16 cellular contexts compared by ENCODE assay signal in genomic region chr1:64624859-64625258, GRCh38.
DNase-seq lines count a peak whose midpoint lies in the region; ATAC-seq, FAIRE-seq and TF ChIP-seq lines count a peak whose summit lies in the region.
"Had no signal": no experiment of that assay in that cellular context is flagged by ENCODE, and none has a peak within 500 bp of the region (broad histone marks: within the 10 kb centered on the region; RNA-seq: fewer than 3 reads in every experiment).

No MANE protein-coding gene starts in this region.

- H3K9me3 Mint-ChIP-seq in Caco-2 (ENCODE audit: unreplicated experiment): no peaks in the 10 kb centered on the region

- peaks cover 17% of the 10 kb centered on the region for H3K4me1 ChIP-seq in RWPE2 (ENCODE audit: insufficient read depth, poor library complexity, severe bottlenecking)
- peaks cover 3% of the 10 kb centered on the region for H3K4me1 ChIP-seq in endothelial cell of umbilical vein (ENCODE audit: control insufficient read depth, extremely low read depth, insufficient read depth, low read length)
- H3K4me1 ChIP-seq in smooth muscle cell (ENCODE audit: low read depth): no peaks in the 10 kb centered on the region
- no peaks in the 10 kb centered on the region for H3K4me1 ChIP-seq in Caco-2

- H3K36me3 Mint-ChIP-seq in Caco-2 (ENCODE audit: insufficient read depth, unreplicated experiment): peaks cover 5% of the 10 kb centered on the region

- no peak overlapping the region for H3K4me3 Mint-ChIP-seq in Caco-2 (ENCODE audit: unreplicated experiment)

- peak; percentile 43 for DNase-seq in NCI-H2029 treated with DMSO at 0.1 percent for 48 hours (lab: John Stamatoyannopoulos, UW)
- DNase-seq in NCI-H2029 (lab: John Stamatoyannopoulos, UW): no peak
- no peak for DNase-seq in RWPE2 (ENCODE audit: low spot score)
- no peak for DNase-seq in endothelial cell of umbilical vein (ENCODE audit: low read depth, low spot score)
- DNase-seq in smooth muscle cell (lab: John Stamatoyannopoulos, UW; ENCODE audit: unreplicated experiment): no peak
- no peak for DNase-seq in central memory CD4-positive, alpha-beta T cell
- no peak for DNase-seq in Caco-2
- DNase-seq: DMS79 treated with DMSO at 0.1 percent for 48 hours, MV-4-11, NCI-H1436 treated with DMSO at 0.1 percent for 48 hours, NCI-H446, SIG-M5 had no signal

- H3K4me3 ChIP-seq in RWPE2 (ENCODE audit: severe bottlenecking): no peak overlapping the region
- H3K4me3 ChIP-seq in endothelial cell of umbilical vein (replicated peaks in 1 of 3; ENCODE audit: insufficient read depth in 1 of 3, low read depth in 1 of 3, low read length in 3 of 3): no peak overlapping the region
- H3K4me3 ChIP-seq in smooth muscle cell: no peak overlapping the region
- no peak overlapping the region for H3K4me3 ChIP-seq in Caco-2 (ENCODE audit: low read depth, low read length)

- H3K9me1 ChIP-seq in endothelial cell of umbilical vein (replicated peaks; ENCODE audit: control insufficient read depth, extremely low read depth, insufficient read depth, low read length): no peaks in the 10 kb centered on the region

- H3K27me3 ChIP-seq in RWPE2 (ENCODE audit: insufficient read depth, poor library complexity, severe bottlenecking): no peaks in the 10 kb centered on the region
- H3K27me3 ChIP-seq in endothelial cell of umbilical vein (ENCODE audit: control insufficient read depth in 2 of 2, insufficient read depth in 2 of 2, low read length in 2 of 2): no peaks in the 10 kb centered on the region
- no peaks in the 10 kb centered on the region for H3K27me3 ChIP-seq in smooth muscle cell (ENCODE audit: low read depth)
- no peaks in the 10 kb centered on the region for H3K27me3 ChIP-seq in Caco-2 (replicated peaks; ENCODE audit: control insufficient read depth, insufficient read depth, low read length)

- TF ChIP-seq POLR2A in endothelial cell of umbilical vein (IDR thresholded peaks at IDR 0.05; ENCODE audit: low read depth, low read length): no peak

- peak overlapping the region; percentile 70 for H3K27ac ChIP-seq in RWPE2 (ENCODE audit: poor library complexity, severe bottlenecking)
- peak overlapping the region; percentile 1 for H3K27ac ChIP-seq in endothelial cell of umbilical vein (ENCODE audit: insufficient read depth, low read depth, low read length)
- H3K27ac ChIP-seq in smooth muscle cell (ENCODE audit: low read depth): peak overlapping the region; percentile 90
- H3K27ac ChIP-seq: C4-2B had no signal

- POLR2A ChIA-PET in endothelial cell of umbilical vein (lab: Charles Lee) (no interaction called here), Caco-2 (lab: Charles Lee) (no interaction called here)

- intact Hi-C loops in endothelial cell of umbilical vein (cut with micrococcal nuclease) (no loop called here), Caco-2 (cut with micrococcal nuclease; ENCODE audit: unreplicated experiment) (no loop called here)

- H3K4me1 Mint-ChIP-seq in Caco-2 (ENCODE audit: low read depth, unreplicated experiment): no peaks in the 10 kb centered on the region

- no peaks in the 10 kb centered on the region for H3K27me3 Mint-ChIP-seq in Caco-2 (ENCODE audit: insufficient read depth, unreplicated experiment)

- peak; percentile 55 for FAIRE-seq in endothelial cell of umbilical vein (lab: Jason Lieb, UNC)
- FAIRE-seq: G401.6, GM12891 had no signal

- no peak overlapping the region for H3K4me2 ChIP-seq in endothelial cell of umbilical vein (ENCODE audit: insufficient read depth, low read length)
- peak overlapping the region; percentile 62 for H3K4me2 ChIP-seq in smooth muscle cell

- H3K79me2 ChIP-seq in endothelial cell of umbilical vein (ENCODE audit: control insufficient read depth, insufficient read depth, low read length) (no peaks in the 10 kb centered on the region), smooth muscle cell (ENCODE audit: low read depth) (no peaks in the 10 kb centered on the region)

- no peaks in the 10 kb centered on the region for H3F3A ChIP-seq in smooth muscle cell (ENCODE audit: low read depth)

- H2AFZ ChIP-seq in endothelial cell of umbilical vein (ENCODE audit: low read depth, low read length) (no peak overlapping the region), smooth muscle cell (ENCODE audit: low read depth) (no peak overlapping the region)

- TF ChIP-seq CTCF in RWPE2 (IDR thresholded peaks at IDR 0.05; ENCODE audit: poor library complexity, severe bottlenecking): no peak
- TF ChIP-seq CTCF in endothelial cell of umbilical vein (IDR thresholded peaks at IDR 0.05; ENCODE audit: extremely low read depth in 1 of 2, insufficient read depth in 1 of 2, low read depth in 1 of 2, low read length in 2 of 2): no peak
- no peak for TF ChIP-seq CTCF in smooth muscle cell (IDR thresholded peaks at IDR 0.05; ENCODE audit: borderline replicate concordance, insufficient read depth, poor library complexity, severe bottlenecking)
- no peak for TF ChIP-seq CTCF in Caco-2 (IDR thresholded peaks at IDR 0.05; ENCODE audit: insufficient read depth in 1 of 2, low read depth in 1 of 2, low read length in 1 of 2, severe bottlenecking in 1 of 2, unreplicated experiment in 1 of 2)

- CTCF ChIA-PET in endothelial cell of umbilical vein (lab: Charles Lee) (interaction anchor here (1.0 to 1.2 kb wide), 2 partner anchors 16 to 131 kb away, joined by 3 read pairs; no protein-coding TSS in a partner anchor), Caco-2 (lab: Charles Lee) (interaction anchor here (0.5 kb wide), 1 partner anchor 10 kb away, joined by 12 read pairs; no protein-coding TSS in a partner anchor)

- H3K36me3 ChIP-seq in RWPE2 (ENCODE audit: low read depth): no peaks in the 10 kb centered on the region
- no peaks in the 10 kb centered on the region for H3K36me3 ChIP-seq in endothelial cell of umbilical vein (ENCODE audit: control insufficient read depth in 2 of 2, extremely low read depth in 1 of 2, insufficient read depth in 2 of 2, low read length in 2 of 2)
- no peaks in the 10 kb centered on the region for H3K36me3 ChIP-seq in smooth muscle cell (ENCODE audit: low read depth)
- H3K36me3 ChIP-seq in Caco-2 (ENCODE audit: control insufficient read depth, insufficient read depth, low read length): no peaks in the 10 kb centered on the region

- H3K27ac Mint-ChIP-seq in Caco-2 (ENCODE audit: unreplicated experiment): no peak overlapping the region

- H3K9me3 ChIP-seq in RWPE2 (ENCODE audit: severe bottlenecking) (no peaks in the 10 kb centered on the region), endothelial cell of umbilical vein (replicated peaks; ENCODE audit: control insufficient read depth, insufficient read depth, low read length) (no peaks in the 10 kb centered on the region), smooth muscle cell (replicated peaks; ENCODE audit: low read depth) (no peaks in the 10 kb centered on the region), Caco-2 (no peaks in the 10 kb centered on the region)

- ATAC-seq in RWPE2 (ENCODE audit: low read depth) (no peak), HG03175 (IDR thresholded peaks at IDR 0.05; ENCODE audit: unreplicated experiment) (no peak)

- no TSS peak for BruUV-seq in endothelial cell of umbilical vein (replicated peaks; lab: Mats Ljungman, UMichigan)
- no TSS peak for BruUV-seq in Caco-2 (replicated peaks; lab: Mats Ljungman, UMichigan)

- no peaks in the 10 kb centered on the region for H4K20me1 ChIP-seq in endothelial cell of umbilical vein (replicated peaks; ENCODE audit: control insufficient read depth, extremely low read depth, insufficient read depth, low read length)
- H4K20me1 ChIP-seq in smooth muscle cell (ENCODE audit: low read depth): peaks cover 23% of the 10 kb centered on the region

- H3K9ac ChIP-seq in endothelial cell of umbilical vein (replicated peaks; ENCODE audit: extremely low read depth, insufficient read depth, low read length) (no peak overlapping the region), smooth muscle cell (ENCODE audit: low read depth) (peak overlapping the region; percentile 64)

- WGBS in smooth muscle cell (ENCODE audit: low lambda C conversion rate): 23% methylated on average over 2 of the region's 2 CpGs

- dilution Hi-C loops in endothelial cell of umbilical vein (cut with MboI; ENCODE audit: extremely low pct_ligation_motif_present, low sequenced_read_pairs): no loop called here

TF ChIP-seq in endothelial cell of umbilical vein, 7 proteins besides CTCF, POLR2A, EP300 and RAD21:
- TF ChIP-seq MYC (IDR thresholded peaks at IDR 0.05; ENCODE audit: low read depth, low read length) (no peak), GATA2 (IDR thresholded peaks at IDR 0.05; ENCODE audit: insufficient read depth, insufficient read length, low read depth, low read length) (no peak)
TF ChIP-seq in endothelial cell of umbilical vein: peak in this region for 0.

Comparison
In these comparisons a context has a peak if more than half of its experiments do, and no peak if none do; other contexts are left out.
1. H3K27ac ChIP-seq: peak in every context shown above with its lines; median percentile 90 in smooth muscle cell; 70 in RWPE2; 1 in endothelial cell of umbilical vein.